25 cellular contexts compared by ENCODE assay signal in genomic region chr10:12700557-12700874, GRCh38.
DNase-seq lines count a peak whose midpoint lies in the region; ATAC-seq and TF ChIP-seq lines count a peak whose summit lies in the region.
"Had no signal": no experiment of that assay in that cellular context is flagged by ENCODE, and none has a peak within 500 bp of the region (broad histone marks: within the 10 kb centered on the region; RNA-seq: fewer than 3 reads in every experiment).

No MANE protein-coding gene starts in this region.

- TF ChIP-seq CTCF in body of pancreas (IDR thresholded peaks at IDR 0.05), result no peak

- peaks cover 14% of the 10 kb centered on the region for H3K4me1 Mint-ChIP-seq in T-helper 17 cell

- H3K4me3 Mint-ChIP-seq in T-helper 17 cell, result no peak overlapping the region
- H3K4me3 Mint-ChIP-seq: activated CD4-positive, alpha-beta T cell treated with anti-CD3 and anti-CD28 coated beads for 36 hours; CD4-positive, alpha-beta memory T cell had no signal

- no peaks in the 10 kb centered on the region for H3K9me3 ChIP-seq in T-helper 17 cell (ENCODE audit: control insufficient read depth, low read length, poor library complexity, severe bottlenecking)
- no peaks in the 10 kb centered on the region for H3K9me3 ChIP-seq in body of pancreas
- no peaks in the 10 kb centered on the region for H3K9me3 ChIP-seq in muscle layer of colon (ENCODE audit: low read length)
- no peaks in the 10 kb centered on the region for H3K9me3 ChIP-seq in stomach smooth muscle (ENCODE audit: control insufficient read depth in 2 of 2, low read length in 2 of 2)
- H3K9me3 ChIP-seq: adrenal gland, lower lobe of right lung, neutrophil, Peyer's patch, SJSA1 had no signal

- no peak overlapping the region for H3K9ac ChIP-seq in muscle layer of colon (ENCODE audit: low read length)
- no peak overlapping the region for H3K9ac ChIP-seq in stomach smooth muscle (ENCODE audit: low read length in 2 of 2)

- H3K4me3 ChIP-seq in body of pancreas, result no peak overlapping the region
- no peak overlapping the region for H3K4me3 ChIP-seq in muscle layer of colon (ENCODE audit: low read depth in 1 of 2, low read length in 2 of 2)
- H3K4me3 ChIP-seq in stomach smooth muscle (ENCODE audit: low read length in 2 of 2), result no peak overlapping the region
- H3K4me3 ChIP-seq: adrenal gland, coronary artery, lower lobe of right lung, Peyer's patch, SJSA1 had no signal

- H3K4me1 ChIP-seq in body of pancreas (peaks cover 47% of the 10 kb centered on the region), muscle layer of colon (ENCODE audit: insufficient read depth, low read length) (peaks cover 45% of the 10 kb centered on the region), stomach smooth muscle (ENCODE audit: control insufficient read depth, insufficient read depth, low read length) (peaks cover 37% of the 10 kb centered on the region)
- H3K4me1 ChIP-seq: adrenal gland had no signal

- no peaks in the 10 kb centered on the region for H3K36me3 Mint-ChIP-seq in T-helper 17 cell (ENCODE audit: low read depth)
- H3K36me3 Mint-ChIP-seq: CD4-positive, alpha-beta memory T cell had no signal

- H3K27me3 Mint-ChIP-seq in T-helper 17 cell, result no peaks in the 10 kb centered on the region
- H3K27me3 Mint-ChIP-seq: activated CD4-positive, alpha-beta T cell treated with anti-CD3 and anti-CD28 coated beads for 36 hours; CD4-positive, alpha-beta memory T cell had no signal

- WGBS in body of pancreas, 2 donors, result 71 to 74% methylated on average over 3 of the region's 3 CpGs

- intact Hi-C loops in body of pancreas (cut with DNase I), result loop anchor here (10.0 kb wide), 1 partner anchor 436 kb away; no protein-coding TSS in a partner anchor

- DNase-seq in T-helper 17 cell (no peak), body of pancreas (no peak), cortex of kidney (lab: John Stamatoyannopoulos, UW) (no peak)
- DNase-seq: activated CD4-positive, alpha-beta T cell treated with anti-CD3 and anti-CD28 coated beads for 36 hours; activated effector memory CD4-positive, alpha-beta T cell treated with Interleukin-2 at 50 U/mL for 16 hours; adrenal gland; CD4-positive, alpha-beta memory T cell; glutamatergic neuron; kidney; lower lobe of right lung; NCI-H1092; NCI-H187; NCI-H526; Peyer's patch; stimulated activated CD4-positive, alpha-beta T cell treated with anti-CD3 and anti-CD28 coated beads, Interleukin-4, amount 100 ng/mL, for 1 hour; stimulated activated naive CD4-positive, alpha-beta T cell; trophoblast cell had no signal

- H3K36me3 ChIP-seq in body of pancreas (replicated peaks in 1 of 2; ENCODE audit: insufficient read depth in 1 of 2, low read depth in 2 of 2) (no peaks in the 10 kb centered on the region), muscle layer of colon (ENCODE audit: insufficient read depth, low read length) (no peaks in the 10 kb centered on the region), stomach smooth muscle (ENCODE audit: control insufficient read depth in 2 of 2, insufficient read depth in 2 of 2, low read length in 2 of 2) (no peaks in the 10 kb centered on the region)
- H3K36me3 ChIP-seq: adrenal gland, lower lobe of right lung, neutrophil, Peyer's patch, SJSA1 had no signal

- no peaks in the 10 kb centered on the region for H3K27me3 ChIP-seq in body of pancreas
- no peaks in the 10 kb centered on the region for H3K27me3 ChIP-seq in muscle layer of colon (ENCODE audit: control insufficient read depth in 1 of 2, insufficient read depth in 2 of 2, low read length in 2 of 2)
- H3K27me3 ChIP-seq in stomach smooth muscle (ENCODE audit: control insufficient read depth in 1 of 2, insufficient read depth in 2 of 2, low read length in 2 of 2), result no peaks in the 10 kb centered on the region
- H3K27me3 ChIP-seq: adrenal gland, neutrophil, Peyer's patch, SJSA1 had no signal

- no peak for TF ChIP-seq POLR2A in body of pancreas (IDR thresholded peaks at IDR 0.05)

- H3K27ac Mint-ChIP-seq in T-helper 17 cell, result peak overlapping the region; percentile 61

- H3K27ac ChIP-seq in body of pancreas, result peak overlapping the region; percentile 47 to 95 (median 90)
- H3K27ac ChIP-seq in muscle layer of colon (ENCODE audit: low read depth, low read length), result peak overlapping the region; percentile 65
- peak overlapping the region; percentile 80 for H3K27ac ChIP-seq in stomach smooth muscle (ENCODE audit: low read length)
- H3K27ac ChIP-seq: adrenal gland, lower lobe of right lung, neutrophil, SJSA1 had no signal

- ATAC-seq in T-helper 17 cell (no peak), body of pancreas (no peak), GM18520 (IDR thresholded peaks at IDR 0.05; ENCODE audit: unreplicated experiment) (no peak), GM18907 (IDR thresholded peaks at IDR 0.05; ENCODE audit: unreplicated experiment) (no peak)
- ATAC-seq: activated CD4-positive, alpha-beta T cell treated with anti-CD3 and anti-CD28 coated beads for 36 hours; HCT116; lower lobe of right lung had no signal
